17 cellular contexts compared by ENCODE assay signal in genomic region chr4:132818091-132818490, GRCh38.
DNase-seq lines count a peak whose midpoint lies in the region; ATAC-seq and TF ChIP-seq lines count a peak whose summit lies in the region.
"Had no signal": no experiment of that assay in that cellular context is flagged by ENCODE, and none has a peak within 500 bp of the region (broad histone marks: within the 10 kb centered on the region; RNA-seq: fewer than 3 reads in every experiment).

No MANE protein-coding gene starts in this region.

- H3K27ac ChIP-seq in Karpas-422 (ENCODE audit: low read length) (no peak overlapping the region), mesenchymal stem cell (ENCODE audit: low read length, poor library complexity, severe bottlenecking) (no peak overlapping the region)
- H3K27ac ChIP-seq: esophagus muscularis mucosa had no signal

- H3K4me1 ChIP-seq in Karpas-422 (ENCODE audit: low read length), result no peaks in the 10 kb centered on the region
- H3K4me1 ChIP-seq in mesenchymal stem cell (ENCODE audit: control insufficient read depth, insufficient read depth, low read depth, low read length), result peaks cover 3% of the 10 kb centered on the region
- H3K4me1 ChIP-seq: esophagus muscularis mucosa had no signal

- no peaks in the 10 kb centered on the region for H3K79me1 ChIP-seq in mesenchymal stem cell (replicated peaks; ENCODE audit: low read length, poor library complexity, severe bottlenecking)

- H2AFZ ChIP-seq in Karpas-422 (ENCODE audit: low read length) (no peak overlapping the region), mesenchymal stem cell (ENCODE audit: low read depth, low read length) (no peak overlapping the region)

- H3K4me1 Mint-ChIP-seq in chondrocyte (ENCODE audit: low read depth), result peaks cover 4% of the 10 kb centered on the region
- H3K4me1 Mint-ChIP-seq: activated naive CD4-positive, alpha-beta T cell treated with anti-CD3 and anti-CD28 coated beads, Interleukin-2, amount 10 ng/mL, durations not matched to agents 7 days and 5 days had no signal

- intact Hi-C loops in cardiac septum (cut with DNase I), result no loop called here

- H2AK5ac ChIP-seq in mesenchymal stem cell (ENCODE audit: low read length, severe bottlenecking), result no peak overlapping the region

- no peak overlapping the region for H2BK120ac ChIP-seq in mesenchymal stem cell (ENCODE audit: low read depth, low read length)

- WGBS in mesenchymal stem cell, result 24% methylated on average over 15 of the region's 15 CpGs

- H3K27me3 Mint-ChIP-seq in chondrocyte (ENCODE audit: low read depth), result no peaks in the 10 kb centered on the region
- H3K27me3 Mint-ChIP-seq: activated naive CD4-positive, alpha-beta T cell treated with anti-CD3 and anti-CD28 coated beads, Interleukin-2, amount 10 ng/mL, durations not matched to agents 7 days and 5 days; dendritic cell treated with granulocyte-macrophage colony-stimulating factor and Interleukin-4, amounts not matched to agents 40 ng/mL and 50 ng/mL, for 4 days had no signal

- H3K27me3 ChIP-seq in Karpas-422 (ENCODE audit: low read length) (no peaks in the 10 kb centered on the region), mesenchymal stem cell (ENCODE audit: control insufficient read depth in 1 of 2, insufficient read depth in 1 of 2, low read length in 2 of 2) (no peaks in the 10 kb centered on the region)
- H3K27me3 ChIP-seq: esophagus muscularis mucosa had no signal

- H3K4me2 ChIP-seq in Karpas-422 (ENCODE audit: low read depth, low read length, poor library complexity, severe bottlenecking) (no peak overlapping the region), mesenchymal stem cell (ENCODE audit: low read length, poor library complexity, severe bottlenecking) (no peak overlapping the region)

- H3K9ac ChIP-seq in Karpas-422 (ENCODE audit: low read length) (no peak overlapping the region), mesenchymal stem cell (ENCODE audit: low read length) (no peak overlapping the region)

- no peak overlapping the region for H3K18ac ChIP-seq in mesenchymal stem cell (ENCODE audit: low read depth in 1 of 2, low read length in 2 of 2)

- H3K4ac ChIP-seq in mesenchymal stem cell (ENCODE audit: low read depth in 1 of 2, low read length in 2 of 2), result no peak overlapping the region

- H3K4me3 ChIP-seq in Karpas-422 (ENCODE audit: low read length) (no peak overlapping the region), mesenchymal stem cell (ENCODE audit: insufficient read depth in 1 of 2, low read depth in 1 of 2, low read length in 2 of 2) (no peak overlapping the region)
- H3K4me3 ChIP-seq: esophagus muscularis mucosa had no signal

- DNase-seq in D341Med (ENCODE audit: low spot score) (peak; percentile 15), Karpas-422 (peak; percentile 47), chondrocyte (ENCODE audit: low spot score) (peak; percentile 32), mesenchymal stem cell (peak; percentile 54), HK-2 (ENCODE audit: unreplicated experiment) (no peak), cardiac septum (ENCODE audit: low spot score) (no peak), OCI-M1 (lab: John Stamatoyannopoulos, UW) (no peak)
- DNase-seq: activated CD4-positive, alpha-beta T cell treated with anti-CD3 and anti-CD28 coated beads for 48 hours; activated naive CD4-positive, alpha-beta T cell treated with anti-CD3 and anti-CD28 coated beads, Interleukin-2, amount 10 ng/mL, durations not matched to agents 7 days and 5 days; COR-L47; GF-D8; HCEC 1CT; IMR-90; SHP77 treated with DMSO at 0.1 percent for 48 hours had no signal

- no peaks in the 10 kb centered on the region for H4K20me1 ChIP-seq in Karpas-422 (ENCODE audit: insufficient read depth, low read depth, low read length)

- no peak overlapping the region for H4K8ac ChIP-seq in mesenchymal stem cell (ENCODE audit: low read length)

- no peaks in the 10 kb centered on the region for H3K36me3 Mint-ChIP-seq in chondrocyte (ENCODE audit: low read depth)
- H3K36me3 Mint-ChIP-seq: activated naive CD4-positive, alpha-beta T cell treated with anti-CD3 and anti-CD28 coated beads, Interleukin-2, amount 10 ng/mL, durations not matched to agents 7 days and 5 days had no signal

- no peak overlapping the region for H3K23ac ChIP-seq in mesenchymal stem cell (ENCODE audit: low read length in 2 of 2)

- H4K91ac ChIP-seq in mesenchymal stem cell (ENCODE audit: low read length), result no peak overlapping the region

- no peaks in the 10 kb centered on the region for H3K79me2 ChIP-seq in Karpas-422 (ENCODE audit: low read length)

- H3K9me3 Mint-ChIP-seq in chondrocyte (ENCODE audit: low read depth), result no peaks in the 10 kb centered on the region

- H3K9me2 ChIP-seq in Karpas-422 (replicated peaks; ENCODE audit: insufficient read depth, low read length), result no peaks in the 10 kb centered on the region

- H3K27ac Mint-ChIP-seq in chondrocyte (ENCODE audit: unreplicated experiment), result no peak overlapping the region
- H3K27ac Mint-ChIP-seq: activated naive CD4-positive, alpha-beta T cell treated with anti-CD3 and anti-CD28 coated beads, Interleukin-2, amount 10 ng/mL, durations not matched to agents 7 days and 5 days; dendritic cell treated with granulocyte-macrophage colony-stimulating factor and Interleukin-4, amounts not matched to agents 40 ng/mL and 50 ng/mL, for 4 days had no signal

- H2BK15ac ChIP-seq in mesenchymal stem cell (ENCODE audit: low read depth, poor library complexity, severe bottlenecking), result no peak overlapping the region

- no peak overlapping the region for H2BK5ac ChIP-seq in mesenchymal stem cell (ENCODE audit: low read depth, low read length, poor library complexity, severe bottlenecking)

- H3K36me3 ChIP-seq in Karpas-422 (ENCODE audit: insufficient read depth, low read length), result no peaks in the 10 kb centered on the region
- H3K36me3 ChIP-seq in mesenchymal stem cell (ENCODE audit: control insufficient read depth in 1 of 2, insufficient read depth in 2 of 2, low read depth in 1 of 2, low read length in 2 of 2), result no peaks in the 10 kb centered on the region
- H3K36me3 ChIP-seq: esophagus muscularis mucosa had no signal

- no peak for ATAC-seq in GM21390 (IDR thresholded peaks at IDR 0.05; ENCODE audit: unreplicated experiment)

- H2BK12ac ChIP-seq in mesenchymal stem cell (ENCODE audit: low read length in 2 of 2), result no peak overlapping the region

- TF ChIP-seq CTCF in chondrocyte (IDR thresholded peaks at IDR 0.05), result peak; percentile 39

- H3K4me3 Mint-ChIP-seq in chondrocyte (ENCODE audit: unreplicated experiment), result peak overlapping the region; percentile 59
- H3K4me3 Mint-ChIP-seq: activated naive CD4-positive, alpha-beta T cell treated with anti-CD3 and anti-CD28 coated beads, Interleukin-2, amount 10 ng/mL, durations not matched to agents 7 days and 5 days; dendritic cell treated with granulocyte-macrophage colony-stimulating factor and Interleukin-4, amounts not matched to agents 40 ng/mL and 50 ng/mL, for 4 days had no signal

- H3K14ac ChIP-seq in mesenchymal stem cell (ENCODE audit: low read length in 2 of 2), result no peak overlapping the region

- H3K9me3 ChIP-seq in Karpas-422 (ENCODE audit: low read length), result no peaks in the 10 kb centered on the region
- H3K9me3 ChIP-seq in mesenchymal stem cell (ENCODE audit: control insufficient read depth, low read length), result peaks cover 8% of the 10 kb centered on the region
- H3K9me3 ChIP-seq: esophagus muscularis mucosa had no signal

Comparison
In these comparisons a context has a peak if more than half of its experiments do, and no peak if none do; other contexts are left out.
1. DNase-seq: peak in D341Med (single experiment), Karpas-422 (single experiment), chondrocyte (single experiment) and mesenchymal stem cell (single experiment); none in HK-2 (single experiment), cardiac septum (single experiment) and OCI-M1 (single experiment).